ENCODE assay signal across 12 cellular contexts in the genomic region with DNA sequence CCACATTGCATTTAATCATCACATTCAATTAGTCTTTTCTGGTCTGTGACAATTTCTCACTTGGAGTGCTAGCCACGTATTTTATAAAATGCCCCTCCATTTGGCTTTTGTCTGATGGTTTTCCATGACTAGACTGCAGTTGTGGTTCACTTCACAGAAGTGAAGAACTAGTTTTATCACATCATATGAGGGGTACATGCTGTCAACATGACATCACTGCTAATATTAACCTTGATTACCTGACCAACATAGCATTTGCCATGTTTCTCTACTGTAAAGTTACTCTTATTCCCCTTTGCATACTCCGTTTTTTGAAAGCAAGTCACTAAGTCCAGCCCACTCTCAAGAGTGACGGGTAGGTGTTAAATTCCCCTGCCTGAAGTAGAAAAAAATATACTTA. TPM values are rescaled to one million over a fixed set of nuclear protein-coding genes. Genes with fewer than 3 reads are reported as not detected.
"Had no signal": no experiment of that assay in that cellular context is flagged by ENCODE, and none has a peak within 500 bp of the region (broad histone marks: within the 10 kb centered on the region; RNA-seq: fewer than 3 reads in every experiment).

No MANE protein-coding gene starts in this region.

- H3K36me3 ChIP-seq: HAP-1 had no signal

- H3K4me3 ChIP-seq: GM23248, GM23338, HAP-1 had no signal

- DNase-seq: GM23248, GOT3, H7, H9, HCEC 1CT, HFFc6 had no signal

- H3K9me3 ChIP-seq: HAP-1 had no signal

- H3K27ac ChIP-seq: GM23248 had no signal

- H3K4me2 ChIP-seq: GM23338 had no signal

- H3K27ac Mint-ChIP-seq: GM23338, H9, HFFc6 had no signal

- H3K4me3 Mint-ChIP-seq: GM23338, H9, HFFc6 had no signal

- ATAC-seq: GM23338, HCT116 had no signal

- H3K9ac ChIP-seq: GM23248 had no signal

- FAIRE-seq: H1, H54 had no signal

- H2AFZ ChIP-seq: GM23248, GM23338 had no signal

RNA-seq across cellular contexts. Expression of gene COL10A1, which starts 48.0 kb away (rescaled TPM):
- total RNA-seq: H1, H4, H7, H9 had no signal
- polyA plus RNA-seq: H1 had no signal
